Comparison of ENCODE assay signal across 32 cellular contexts in the genomic region with DNA sequence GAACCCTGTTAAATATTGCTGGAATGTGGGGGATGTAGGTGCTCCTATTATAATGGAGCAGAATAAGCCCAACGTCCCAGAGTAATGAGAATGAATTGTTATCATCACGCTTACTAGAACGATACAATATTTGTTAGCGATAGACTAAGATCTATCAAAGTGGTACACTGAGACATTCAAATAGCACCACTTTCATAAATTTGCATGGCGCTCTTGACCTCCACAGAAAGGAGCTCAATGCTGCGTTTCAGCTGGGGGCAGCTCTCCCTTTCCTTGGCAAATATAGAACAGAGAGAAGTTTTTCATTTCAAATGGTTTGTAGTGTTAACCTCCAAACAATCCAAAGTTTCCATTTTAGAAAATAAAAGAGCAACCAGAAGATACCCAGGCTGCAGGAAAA. TPM values are rescaled to one million over a fixed set of nuclear protein-coding genes. Genes with fewer than 3 reads are reported as not detected.
DNase-seq lines count a peak whose midpoint lies in the region; ATAC-seq, FAIRE-seq and TF ChIP-seq lines count a peak whose summit lies in the region.
"Had no signal": no experiment of that assay in that cellular context is flagged by ENCODE, and none has a peak within 500 bp of the region (broad histone marks: within the 10 kb centered on the region; RNA-seq: fewer than 3 reads in every experiment).

No MANE protein-coding gene starts in this region.

- no peak overlapping the region for H3K14ac ChIP-seq in H1 (ENCODE audit: insufficient read length)

- no peak overlapping the region for H4K5ac ChIP-seq in H1 (ENCODE audit: insufficient read length, low read depth, low read length)

- peak overlapping the region; percentile 64 for H3K27ac Mint-ChIP-seq in osteocyte (ENCODE audit: unreplicated experiment)
- H3K27ac Mint-ChIP-seq: activated naive CD8-positive, alpha-beta T cell treated with anti-CD3 and anti-CD28 coated beads, Interleukin-2, amount 10 ng/mL, durations not matched to agents 7 days and 5 days; endodermal cell had no signal

- no peak for TF ChIP-seq CTCF in H1 (IDR thresholded peaks at IDR 0.05; ENCODE audit: control extremely low read depth in 1 of 3, insufficient read depth in 1 of 3, low read depth in 1 of 3, low read length in 3 of 3)
- no peak for TF ChIP-seq CTCF in osteocyte (IDR thresholded peaks at IDR 0.05)
- no peak for TF ChIP-seq CTCF in right atrium auricular region (IDR thresholded peaks at IDR 0.05)

- H3K79me1 ChIP-seq in H1 (ENCODE audit: low read depth, low read length) = no peaks in the 10 kb centered on the region

- no peaks in the 10 kb centered on the region for H3K9me3 Mint-ChIP-seq in osteocyte (ENCODE audit: unreplicated experiment)
- H3K9me3 Mint-ChIP-seq: activated naive CD8-positive, alpha-beta T cell treated with anti-CD3 and anti-CD28 coated beads, Interleukin-2, amount 10 ng/mL, durations not matched to agents 7 days and 5 days; endodermal cell had no signal

- H3K4me2 ChIP-seq in GM23248 (ENCODE audit: unreplicated experiment) (peak overlapping the region; percentile 29), H1 (ENCODE audit: insufficient read depth in 1 of 2, low read depth in 2 of 2, low read length in 2 of 2) (no peak overlapping the region)

- H3K27me3 ChIP-seq in GM23248 (replicated peaks; ENCODE audit: insufficient read depth) (no peaks in the 10 kb centered on the region), H1 (replicated peaks in 1 of 4; ENCODE audit: control insufficient read depth in 3 of 4, extremely low read depth in 1 of 4, insufficient read depth in 3 of 4, low read length in 3 of 4) (no peaks in the 10 kb centered on the region), H7 (ENCODE audit: control insufficient read depth, insufficient read depth, low read length) (no peaks in the 10 kb centered on the region), right atrium auricular region (no peaks in the 10 kb centered on the region)
- H3K27me3 ChIP-seq: esophagus muscularis mucosa, spleen, thyroid gland had no signal

- no peak overlapping the region for H2BK120ac ChIP-seq in H1 (replicated peaks; ENCODE audit: low read depth, low read length)

- H3K56ac ChIP-seq in H1 (replicated peaks; ENCODE audit: insufficient read length, low read depth, low read length) = no peak overlapping the region

- H3K36me3 ChIP-seq in GM23248 (ENCODE audit: low read depth) (peaks cover 78% of the 10 kb centered on the region), H1 (ENCODE audit: control insufficient read depth in 2 of 4, insufficient read depth in 4 of 4, low read length in 3 of 4) (no peaks in the 10 kb centered on the region), H7 (replicated peaks; ENCODE audit: control insufficient read depth, insufficient read depth, low read length) (no peaks in the 10 kb centered on the region), right atrium auricular region (no peaks in the 10 kb centered on the region)
- H3K36me3 ChIP-seq: esophagus muscularis mucosa, spleen, thyroid gland had no signal

- peaks cover 96% of the 10 kb centered on the region for H3K4me1 ChIP-seq in GM23248 (ENCODE audit: insufficient read depth)
- peaks cover 0 to 3% (median 2%) of the 10 kb centered on the region in 4 experiments; a peak in 4 of 7 replicates for H3K4me1 ChIP-seq in H1 (replicated peaks in 1 of 4; ENCODE audit: control insufficient read depth in 3 of 4, insufficient read depth in 4 of 4, low read length in 3 of 4)
- peaks cover 0 to 10% of the 10 kb centered on the region in 2 donors for H3K4me1 ChIP-seq in right atrium auricular region

- no peak for TF ChIP-seq RAD21 in H1 (IDR thresholded peaks at IDR 0.05 in 1 of 2, conservative IDR thresholded peaks at IDR 0.05 in 1 of 2; ENCODE audit: low read depth in 2 of 2, low read length in 2 of 2)

- in situ Hi-C loops in GM23248 (cut with MboI) = no loop called here

- no peak overlapping the region for H3K4me3 Mint-ChIP-seq in osteocyte (ENCODE audit: unreplicated experiment)
- H3K4me3 Mint-ChIP-seq: activated naive CD8-positive, alpha-beta T cell treated with anti-CD3 and anti-CD28 coated beads, Interleukin-2, amount 10 ng/mL, durations not matched to agents 7 days and 5 days; endodermal cell had no signal

- H3K4me1 Mint-ChIP-seq in osteocyte (ENCODE audit: unreplicated experiment) = peaks cover 71% of the 10 kb centered on the region

- FAIRE-seq in H1 (lab: Jason Lieb, UNC) = no peak
- FAIRE-seq: bronchial epithelial cell, HepG2, keratinocyte had no signal

- peak overlapping the region; percentile 91 for H3K27ac ChIP-seq in GM23248
- H3K27ac ChIP-seq in H1 (ENCODE audit: low read depth, low read length) = no peak overlapping the region
- H3K27ac ChIP-seq in right atrium auricular region = no peak overlapping the region
- H3K27ac ChIP-seq: C4-2B, coronary artery, HL-60, spleen, thyroid gland had no signal

- no peak overlapping the region for H2BK20ac ChIP-seq in H1 (ENCODE audit: low read length)

- H3K4ac ChIP-seq in H1 (replicated peaks; ENCODE audit: insufficient read length, low read depth, low read length) = no peak overlapping the region

- H2AK5ac ChIP-seq in H1 (ENCODE audit: low read depth, low read length) = no peak overlapping the region

- no peak overlapping the region for H4K91ac ChIP-seq in H1 (replicated peaks; ENCODE audit: insufficient read length, low read length)

- H3K4me3 ChIP-seq in GM23248 (no peak overlapping the region), H1 (ENCODE audit: extremely low read depth in 1 of 4, insufficient read depth in 2 of 4, low read depth in 3 of 4, low read length in 4 of 4) (no peak overlapping the region), H7 (ENCODE audit: insufficient read depth, low read depth, low read length) (no peak overlapping the region), right atrium auricular region (no peak overlapping the region)
- H3K4me3 ChIP-seq: coronary artery, esophagus muscularis mucosa, spleen, thyroid gland had no signal

- no peak overlapping the region for H3K9ac ChIP-seq in GM23248
- no peak overlapping the region for H3K9ac ChIP-seq in H1 (replicated peaks in 1 of 4; ENCODE audit: extremely low read depth in 1 of 4, low read depth in 3 of 4, low read length in 3 of 4)

- H2BK15ac ChIP-seq in H1 (ENCODE audit: low read length) = no peak overlapping the region

- no peak overlapping the region for H4K8ac ChIP-seq in H1 (ENCODE audit: extremely low read depth, insufficient read depth, low read length)

- H3K9me3 ChIP-seq in GM23248 (ENCODE audit: low read depth) (no peaks in the 10 kb centered on the region), H1 (ENCODE audit: insufficient read depth in 2 of 2, low read depth in 1 of 2, low read length in 1 of 2) (no peaks in the 10 kb centered on the region), right atrium auricular region (no peaks in the 10 kb centered on the region)
- H3K9me3 ChIP-seq: esophagus muscularis mucosa, spleen, thyroid gland had no signal

- H4K20me1 ChIP-seq in GM23248 (ENCODE audit: insufficient read depth) = no peaks in the 10 kb centered on the region
- no peaks in the 10 kb centered on the region for H4K20me1 ChIP-seq in H1 (replicated peaks in 1 of 2; ENCODE audit: control insufficient read depth in 1 of 2, insufficient read depth in 2 of 2, low read length in 2 of 2)

- no peak overlapping the region for H3K18ac ChIP-seq in H1 (ENCODE audit: extremely low read depth, low read length)

- 96 to 99% methylated on average over 6 of the region's 6 CpGs for WGBS in GM23248 (ENCODE audit: low coverage in 1 of 2, low lambda C conversion rate in 2 of 2, missing lambda C conversion rate in 2 of 2), 2 experiments
- WGBS in H1 (ENCODE audit: extremely low coverage in 1 of 2, insufficient coverage in 1 of 2, insufficient read length in 1 of 2, insufficient replicate concordance in 2 of 2, low coverage in 1 of 2, low lambda C conversion rate in 2 of 2, missing lambda C conversion rate in 1 of 2), 2 experiments = 85% methylated on average over 6 of the region's 6 CpGs; no CpG with 5 or more reads in 1 of the 2 experiments

- no peak for DNase-seq in GM23248
- DNase-seq in H1 (ENCODE audit: low read depth in 1 of 2, low spot score in 2 of 2) = no peak
- no peak for DNase-seq in osteocyte (ENCODE audit: extremely low spot score, unreplicated experiment)
- no peak for DNase-seq in H7
- no peak for DNase-seq in right atrium auricular region (ENCODE audit: low spot score)
- DNase-seq in NCI-H2196 (lab: John Stamatoyannopoulos, UW; ENCODE audit: unreplicated experiment) = no peak
- DNase-seq: activated naive CD8-positive, alpha-beta T cell treated with anti-CD3 and anti-CD28 coated beads, Interleukin-2, amount 10 ng/mL, durations not matched to agents 7 days and 5 days; Calu3; DND-41; endodermal cell; HCEC 1CT; NCI-H1105; NCI-H1930; NCI-H226; nucleus accumbens; retina; SHP77 treated with DMSO at 0.1 percent for 48 hours; spleen; stimulated activated CD4-positive, alpha-beta T cell treated with anti-CD3 and anti-CD28 coated beads, Interleukin-4, amount 100 ng/mL, for 24 hours; stimulated activated naive CD4-positive, alpha-beta T cell treated with Interleukin-2 at 50 U/mL for 16 hours; T1000; thyroid gland had no signal

- H3K9me2 ChIP-seq in GM23248 (ENCODE audit: insufficient read depth) = no peaks in the 10 kb centered on the region

- H2AFZ ChIP-seq in GM23248 = no peak overlapping the region
- H2AFZ ChIP-seq in H1 (ENCODE audit: low read length) = no peak overlapping the region

- H2BK5ac ChIP-seq in H1 (ENCODE audit: low read depth, low read length) = no peak overlapping the region

- H3K27me3 Mint-ChIP-seq in osteocyte (ENCODE audit: unreplicated experiment) = no peaks in the 10 kb centered on the region

- H3K36me3 Mint-ChIP-seq in osteocyte (ENCODE audit: unreplicated experiment) = peaks cover under 1% of the 10 kb centered on the region
- H3K36me3 Mint-ChIP-seq: activated naive CD8-positive, alpha-beta T cell treated with anti-CD3 and anti-CD28 coated beads, Interleukin-2, amount 10 ng/mL, durations not matched to agents 7 days and 5 days had no signal

- POLR2A ChIA-PET in H1 (lab: Charles Lee; ENCODE audit: partially characterized antibody) = no interaction called here

- no peak for TF ChIP-seq POLR2A in H1 (IDR thresholded peaks at IDR 0.05; ENCODE audit: control extremely low read depth in 1 of 2, low read depth in 2 of 2, low read length in 2 of 2)

- peaks cover 99% of the 10 kb centered on the region for H3F3A ChIP-seq in GM23248 (ENCODE audit: insufficient read depth)

- ATAC-seq in GM18861 (IDR thresholded peaks at IDR 0.05; ENCODE audit: unreplicated experiment) = no peak
- ATAC-seq: HepG2 had no signal

- no peak overlapping the region for H3K23ac ChIP-seq in H1 (ENCODE audit: insufficient read length)

- H3K79me2 ChIP-seq in GM23248 (ENCODE audit: insufficient read depth) (peaks cover 100% of the 10 kb centered on the region), H1 (ENCODE audit: control insufficient read depth in 1 of 2, insufficient read depth in 2 of 2, low read length in 2 of 2) (no peaks in the 10 kb centered on the region)

- TF ChIP-seq EP300 in H1 (IDR thresholded peaks at IDR 0.05; ENCODE audit: borderline replicate concordance in 1 of 2, low read depth in 2 of 2, low read length in 2 of 2) = no peak

- CTCF ChIA-PET in H1 (lab: Charles Lee; ENCODE audit: partially characterized antibody) = interaction anchor here (0.6 to 1.8 kb wide), 6 partner anchors 9 to 1819 kb away, joined by 3 to 7 read pairs (median 4); a partner anchor contains a TSS

- H2BK12ac ChIP-seq in H1 (ENCODE audit: low read depth, low read length) = no peak overlapping the region

- H3K23me2 ChIP-seq in H1 (ENCODE audit: low read depth, low read length) = no peaks in the 10 kb centered on the region

RNA-seq across cellular contexts. Expression of a gene that starts 38.2 kb away (rescaled TPM):
- total RNA-seq in GM23248 (2014; rRNA removed; shearing (Covaris generic)) = 4.1 and 7.1 TPM in 2 replicates
- polyA plus RNA-seq in GM23248 (2016; fragmentation: Nextera tagmentation; extraction: Ambion mirVana) (0.84 and 2.9 TPM in 2 replicates), H1 (2011; rRNA removed) (not detected in 2 replicates)
- polyA plus RNA-seq in PFSK-1 (2012; ENCODE audit: insufficient read length, low read depth) = not detected
- not detected in 2 replicates for total RNA-seq in H1 (2021; fragmentation: NEBNext Ultra II Directional; extraction: Animal tissue kit (Norgen Biotek cat#: 25700))
- polyA plus RNA-seq in H1 (2011; cell fraction: cytosol; rRNA removed) = not detected
- polyA plus RNA-seq in H1 (2011; cell fraction: nucleus; rRNA removed) = not detected
- polyA plus RNA-seq in H1 (2012, experiment 1 of 2) = not detected in 4 replicates
- not detected for polyA plus RNA-seq in H1 (2012, experiment 2 of 2)
- not detected for polyA plus RNA-seq in H1 (2013, experiment 1 of 2)
- polyA plus RNA-seq in H1 (2013, experiment 2 of 2) = not detected
- 0.29 TPM in 1 of 2 replicates, not detected in the other for polyA minus RNA-seq in H1 (2011; rRNA and poly(A)+ RNA removed)
- not detected for polyA minus RNA-seq in H1 (2011; cell fraction: cytosol; rRNA and poly(A)+ RNA removed)
- not detected for polyA minus RNA-seq in H1 (2011; cell fraction: nucleus; rRNA and poly(A)+ RNA removed)
- total RNA-seq in osteocyte (1.0 and 1.4 TPM in 2 replicates), right atrium auricular region (1 to 10 TPM; 1.1 to 1.2 TPM)
- total RNA-seq in H7 (2014; rRNA removed; shearing (Covaris generic)) = not detected in 2 replicates
- total RNA-seq: activated naive CD8-positive, alpha-beta T cell treated with anti-CD3 and anti-CD28 coated beads, Interleukin-2, amount 10 ng/mL, durations not matched to agents 7 days and 5 days; bronchial epithelial cell; Calu3; endodermal cell; HepG2; lung microvascular endothelial cell had no signal
- polyA plus RNA-seq: HepG2, spleen had no signal
